ENCODE assay signal across 21 cellular contexts in the genomic region with DNA sequence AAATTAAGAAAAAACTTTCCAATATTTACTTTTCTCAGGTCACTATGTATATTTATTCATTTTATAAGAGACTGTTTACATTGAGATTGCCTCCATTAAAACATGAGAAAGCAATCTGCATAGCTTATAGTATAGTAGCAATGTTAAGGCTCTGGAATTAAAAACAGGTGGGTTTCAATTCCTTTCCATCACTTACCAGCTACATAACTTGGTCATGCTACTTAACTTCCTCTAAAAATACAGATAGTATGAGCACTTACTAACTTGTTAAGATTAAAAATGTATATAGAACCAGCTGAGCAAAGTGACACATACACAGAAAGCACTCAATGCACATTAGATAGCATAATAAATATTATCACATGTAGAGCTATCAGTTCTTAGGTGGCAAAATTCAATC.
"Had no signal": no experiment of that assay in that cellular context is flagged by ENCODE, and none has a peak within 500 bp of the region (broad histone marks: within the 10 kb centered on the region; RNA-seq: fewer than 3 reads in every experiment).

No MANE protein-coding gene starts in this region.

- ATAC-seq: left colon; left ventricle myocardium superior; naive thymus-derived CD4-positive, alpha-beta T cell; psoas muscle; right lobe of liver; stimulated activated effector memory CD8-positive, alpha-beta T cell treated with anti-CD3 and anti-CD28 coated beads, Interleukin-12 subunit alpha, Interleukin-12 subunit beta, amount 100 ng/mL, for 72 hours; stimulated activated naive CD8-positive, alpha-beta T cell treated with anti-CD3 and anti-CD28 coated beads, Interleukin-15, amount 100 ng/mL, for 72 hours had no signal

- H3K36me3 Mint-ChIP-seq: stimulated activated effector memory CD8-positive, alpha-beta T cell treated with anti-CD3 and anti-CD28 coated beads, Interleukin-12 subunit alpha, Interleukin-12 subunit beta, amount 100 ng/mL, for 72 hours had no signal

- H3K4me1 Mint-ChIP-seq: naive thymus-derived CD4-positive, alpha-beta T cell; nephron progenitor cell; stimulated activated naive CD8-positive, alpha-beta T cell treated with anti-CD3 and anti-CD28 coated beads, Interleukin-15, amount 100 ng/mL, for 72 hours had no signal

- H3K9me3 Mint-ChIP-seq: nephron progenitor cell; stimulated activated effector memory CD8-positive, alpha-beta T cell treated with anti-CD3 and anti-CD28 coated beads, Interleukin-12 subunit alpha, Interleukin-12 subunit beta, amount 100 ng/mL, for 72 hours; stimulated activated naive CD8-positive, alpha-beta T cell treated with anti-CD3 and anti-CD28 coated beads, Interleukin-15, amount 100 ng/mL, for 72 hours had no signal

- H3K36me3 ChIP-seq: thoracic aorta had no signal

- H3K27ac Mint-ChIP-seq: naive thymus-derived CD4-positive, alpha-beta T cell; nephron progenitor cell; stimulated activated naive CD8-positive, alpha-beta T cell treated with anti-CD3 and anti-CD28 coated beads, Interleukin-15, amount 100 ng/mL, for 72 hours had no signal

- H2AFZ ChIP-seq: hepatocyte had no signal

- H3K79me2 ChIP-seq: hepatocyte had no signal

- H3K4me1 ChIP-seq: psoas muscle, right lobe of liver, transverse colon had no signal

- H3K27ac ChIP-seq: coronary artery, dorsolateral prefrontal cortex, hepatocyte, psoas muscle, right lobe of liver, thoracic aorta, transverse colon had no signal

- H3K27me3 ChIP-seq: dorsolateral prefrontal cortex, hepatocyte, right lobe of liver, transverse colon had no signal

- H3K4me2 ChIP-seq: hepatocyte had no signal

- H3K4me3 ChIP-seq: coronary artery, dorsolateral prefrontal cortex, hepatocyte, lung, psoas muscle, right lobe of liver, thoracic aorta, transverse colon had no signal

- H3K27me3 Mint-ChIP-seq: naive thymus-derived CD4-positive, alpha-beta T cell; stimulated activated naive CD8-positive, alpha-beta T cell treated with anti-CD3 and anti-CD28 coated beads, Interleukin-15, amount 100 ng/mL, for 72 hours had no signal

- H3K9me3 ChIP-seq: psoas muscle, right lobe of liver, thoracic aorta, transverse colon had no signal

- DNase-seq: dorsolateral prefrontal cortex; effector CD8-positive, alpha-beta T cell; foreskin melanocyte; head of caudate nucleus; left colon; left ventricle myocardium superior; mesendoderm; naive thymus-derived CD4-positive, alpha-beta T cell; nephron progenitor cell; psoas muscle; retina; right lobe of liver; stimulated activated CD4-positive, alpha-beta T cell treated with anti-CD3 and anti-CD28 coated beads, Interleukin-4, amount 100 ng/mL, for 1 hour; stimulated activated CD8-positive, alpha-beta memory T cell treated with anti-CD3 and anti-CD28 coated beads, Interleukin-4, amount 100 ng/mL, for 48 hours; stimulated activated naive CD8-positive, alpha-beta T cell treated with anti-CD3 and anti-CD28 coated beads, Interleukin-15, amount 100 ng/mL, for 72 hours; transverse colon had no signal

- H3K4me3 Mint-ChIP-seq: naive thymus-derived CD4-positive, alpha-beta T cell; nephron progenitor cell; stimulated activated effector memory CD8-positive, alpha-beta T cell treated with anti-CD3 and anti-CD28 coated beads, Interleukin-12 subunit alpha, Interleukin-12 subunit beta, amount 100 ng/mL, for 72 hours; stimulated activated naive CD8-positive, alpha-beta T cell treated with anti-CD3 and anti-CD28 coated beads, Interleukin-15, amount 100 ng/mL, for 72 hours had no signal
